Comparison of ENCODE assay signal across 20 cellular contexts in genomic region chr1:29682171-29682917, GRCh38.
A peak's percentile ranks its signal among the peaks of the same experiment; 100 is the strongest.
DNase-seq lines count a peak whose midpoint lies in the region; ATAC-seq and TF ChIP-seq lines count a peak whose summit lies in the region.
"Had no signal": no experiment of that assay in that cellular context is flagged by ENCODE, and none has a peak within 500 bp of the region (broad histone marks: within the 10 kb centered on the region; RNA-seq: fewer than 3 reads in every experiment).

No MANE protein-coding gene starts in this region.

- H2AFZ ChIP-seq in H9 (ENCODE audit: low read length): no peak overlapping the region
- H2AFZ ChIP-seq in neural progenitor cell (replicated peaks): no peak overlapping the region

- H3K4me1 ChIP-seq in H9 (ENCODE audit: insufficient read depth, low read length) (no peaks in the 10 kb centered on the region), neural progenitor cell (peaks cover 10% of the 10 kb centered on the region)
- H3K4me1 ChIP-seq: breast epithelium had no signal

- H3K36me3 Mint-ChIP-seq in H9 (ENCODE audit: insufficient read depth in 1 of 3, low read depth in 3 of 3): no peaks in the 10 kb centered on the region; a peak in 1 of 7 replicates
- no peaks in the 10 kb centered on the region for H3K36me3 Mint-ChIP-seq in activated CD8-positive, alpha-beta memory T cell treated with anti-CD3 and anti-CD28 coated beads, Interleukin-2, amount 10 ng/mL, durations not matched to agents 7 days and 5 days
- no peaks in the 10 kb centered on the region for H3K36me3 Mint-ChIP-seq in neural progenitor cell
- H3K36me3 Mint-ChIP-seq: activated naive CD8-positive, alpha-beta T cell had no signal

- no peak overlapping the region for H4K5ac ChIP-seq in H9 (ENCODE audit: insufficient read length, low read depth, low read length)

- CTCF ChIA-PET in activated CD8-positive, alpha-beta memory T cell treated with anti-CD3 and anti-CD28 coated beads, Interleukin-2, amount 10 ng/mL, durations not matched to agents 7 days and 5 days (lab: Charles Lee): no interaction called here

- H3K4ac ChIP-seq in H9 (ENCODE audit: low read depth, low read length): no peak overlapping the region

- H3K18ac ChIP-seq in H9 (ENCODE audit: insufficient read length, low read depth, low read length): no peak overlapping the region

- no peak overlapping the region for H2BK15ac ChIP-seq in H9 (ENCODE audit: low read depth, low read length)

- no peak overlapping the region for H3K23ac ChIP-seq in H9 (ENCODE audit: insufficient read length, low read depth, low read length)

- H3K9me3 Mint-ChIP-seq in H9 (peaks cover 0 to 3% of the 10 kb centered on the region in 2 experiments; a peak in 3 of 5 replicates), neural progenitor cell (no peaks in the 10 kb centered on the region)
- no peaks in the 10 kb centered on the region for H3K9me3 Mint-ChIP-seq in activated CD8-positive, alpha-beta memory T cell treated with anti-CD3 and anti-CD28 coated beads, Interleukin-2, amount 10 ng/mL, durations not matched to agents 7 days and 5 days (ENCODE audit: low read depth)
- H3K9me3 Mint-ChIP-seq: activated CD4-positive, alpha-beta T cell treated with anti-CD3 and anti-CD28 coated beads, Interleukin-2, amount 10 ng/mL, durations not matched to agents 24 days and 14 days; activated T-cell treated with anti-CD3 and anti-CD28 coated beads, Interleukin-2, amount 50 U/mL, for 4 hours had no signal

- no peaks in the 10 kb centered on the region for H3K23me2 ChIP-seq in H9 (ENCODE audit: insufficient read length, low read depth, low read length, poor library complexity, severe bottlenecking)

- H4K20me1 ChIP-seq in H9 (ENCODE audit: control insufficient read depth, insufficient read depth, insufficient read length) (no peaks in the 10 kb centered on the region), neural progenitor cell (ENCODE audit: low read depth) (no peaks in the 10 kb centered on the region)

- no CpG with 5 or more reads among the region's 10 CpGs for whole genome bisulfite sequencing in H9 (ENCODE audit: extremely low coverage, insufficient read length, low lambda C conversion rate)

- no peak overlapping the region for H2AK5ac ChIP-seq in H9 (ENCODE audit: insufficient read length, low read length)

- H2BK12ac ChIP-seq in H9 (ENCODE audit: insufficient read length, low read depth, low read length): no peak overlapping the region

- H3K27ac ChIP-seq in H9 (ENCODE audit: insufficient read length, low read depth, low read length) (no peak overlapping the region), neural progenitor cell (no peak overlapping the region)
- H3K27ac ChIP-seq: breast epithelium, heart right ventricle, neutrophil, thoracic aorta had no signal

- H3T11ph ChIP-seq in H9 (ENCODE audit: low read length): no peak overlapping the region

- no peaks in the 10 kb centered on the region for H3K79me2 ChIP-seq in H9 (ENCODE audit: insufficient read depth, low read length)
- H3K79me2 ChIP-seq in neural progenitor cell (ENCODE audit: low read depth): no peaks in the 10 kb centered on the region

- no peaks in the 10 kb centered on the region for H3K79me1 ChIP-seq in H9 (ENCODE audit: insufficient read depth, low read depth, low read length, poor library complexity, severe bottlenecking)

- H3K9ac ChIP-seq in H9 (ENCODE audit: extremely low read depth, insufficient read length, low read length) (no peak overlapping the region), neural progenitor cell (no peak overlapping the region)

- H3K36me3 ChIP-seq in neural progenitor cell: no peaks in the 10 kb centered on the region
- H3K36me3 ChIP-seq: breast epithelium, heart right ventricle, neutrophil, thoracic aorta had no signal

- H3F3A ChIP-seq in neural progenitor cell (ENCODE audit: low read depth): no peaks in the 10 kb centered on the region

- no peak for TF ChIP-seq CTCF in H9 (conservative IDR thresholded peaks at IDR 0.05)
- TF ChIP-seq CTCF in neural progenitor cell (IDR thresholded peaks at IDR 0.05): no peak

- DNase-seq in D341Med (ENCODE audit: low spot score) (peak; percentile 65), H9 (peak; percentile 28), neural progenitor cell (ENCODE audit: low spot score) (peak; percentile 23), Ammon's horn (ENCODE audit: low spot score) (no peak), NCI-H226 (no peak)
- peak; percentile 27 for DNase-seq in activated CD8-positive, alpha-beta memory T cell treated with anti-CD3 and anti-CD28 coated beads, Interleukin-2, amount 10 ng/mL, durations not matched to agents 7 days and 5 days
- DNase-seq: activated T-cell treated with anti-CD3 and anti-CD28 coated beads, Interleukin-2, amount 50 U/mL, for 4 hours; AML-193; DMS53; NCI-H2107; SIG-M5; stimulated activated CD4-positive, alpha-beta T cell treated with anti-CD3 and anti-CD28 coated beads, Interleukin-4, amount 100 ng/mL, for 24 hours had no signal

- H3K9me3 ChIP-seq in H9 (ENCODE audit: control insufficient read depth, low read depth, low read length): no peaks in the 10 kb centered on the region
- no peaks in the 10 kb centered on the region for H3K9me3 ChIP-seq in neural progenitor cell (ENCODE audit: low read depth)
- H3K9me3 ChIP-seq: breast epithelium, heart right ventricle, neutrophil, thoracic aorta had no signal

- H2BK120ac ChIP-seq in H9 (ENCODE audit: low read depth, low read length, poor library complexity, severe bottlenecking): no peak overlapping the region

- no peak overlapping the region for H3K56ac ChIP-seq in H9 (ENCODE audit: insufficient read length, low read depth, low read length)

- no peak for ATAC-seq in activated CD8-positive, alpha-beta memory T cell treated with anti-CD3 and anti-CD28 coated beads, Interleukin-2, amount 10 ng/mL, durations not matched to agents 7 days and 5 days
- ATAC-seq in HG02840 (IDR thresholded peaks at IDR 0.05; ENCODE audit: low FRiP score, unreplicated experiment): no peak
- ATAC-seq: activated T-cell treated with anti-CD3 and anti-CD28 coated beads, Interleukin-2, amount 50 U/mL, for 4 hours; HepG2 had no signal

- no peak overlapping the region for H3K4me3 ChIP-seq in neural progenitor cell
- H3K4me3 ChIP-seq: breast epithelium, heart right ventricle, thoracic aorta had no signal

- no peak overlapping the region for H2BK5ac ChIP-seq in H9 (ENCODE audit: insufficient read length, low read length)

- H3K4me2 ChIP-seq in H9 (ENCODE audit: insufficient read depth, insufficient read length, low read length): no peak overlapping the region
- no peak overlapping the region for H3K4me2 ChIP-seq in neural progenitor cell

- H3K27me3 ChIP-seq in H9 (ENCODE audit: insufficient read depth, low read length): no peaks in the 10 kb centered on the region
- H3K27me3 ChIP-seq in neural progenitor cell: no peaks in the 10 kb centered on the region
- H3K27me3 ChIP-seq: neutrophil had no signal

- H3K27me3 Mint-ChIP-seq in H9 (ENCODE audit: low read depth) (no peaks in the 10 kb centered on the region; the same call in none of the 2 replicates), neural progenitor cell (ENCODE audit: insufficient read depth, low read depth) (peaks cover 17% of the 10 kb centered on the region)
- H3K27me3 Mint-ChIP-seq in activated CD8-positive, alpha-beta memory T cell treated with anti-CD3 and anti-CD28 coated beads, Interleukin-2, amount 10 ng/mL, durations not matched to agents 7 days and 5 days: no peaks in the 10 kb centered on the region

- H4K8ac ChIP-seq in H9 (replicated peaks; ENCODE audit: insufficient read length, low read depth, low read length): no peak overlapping the region

- H3K27ac Mint-ChIP-seq in H9: no peak overlapping the region
- H3K27ac Mint-ChIP-seq in activated CD8-positive, alpha-beta memory T cell treated with anti-CD3 and anti-CD28 coated beads, Interleukin-2, amount 10 ng/mL, durations not matched to agents 7 days and 5 days: no peak overlapping the region
- H3K27ac Mint-ChIP-seq in neural progenitor cell: peak overlapping the region; percentile 17
- H3K27ac Mint-ChIP-seq: activated naive CD8-positive, alpha-beta T cell had no signal

- H3K4me1 Mint-ChIP-seq in H9 (peaks cover 17 to 38% of the 10 kb centered on the region in 2 experiments), neural progenitor cell (peaks cover 57% of the 10 kb centered on the region)
- H3K4me1 Mint-ChIP-seq in activated CD8-positive, alpha-beta memory T cell treated with anti-CD3 and anti-CD28 coated beads, Interleukin-2, amount 10 ng/mL, durations not matched to agents 7 days and 5 days: no peaks in the 10 kb centered on the region

- H3K4me3 Mint-ChIP-seq in H9 (no peak overlapping the region), neural progenitor cell (no peak overlapping the region)
- no peak overlapping the region for H3K4me3 Mint-ChIP-seq in activated CD8-positive, alpha-beta memory T cell treated with anti-CD3 and anti-CD28 coated beads, Interleukin-2, amount 10 ng/mL, durations not matched to agents 7 days and 5 days
- H3K4me3 Mint-ChIP-seq: activated CD4-positive, alpha-beta T cell treated with anti-CD3 and anti-CD28 coated beads, Interleukin-2, amount 10 ng/mL, durations not matched to agents 24 days and 14 days; activated naive CD8-positive, alpha-beta T cell; activated T-cell treated with anti-CD3 and anti-CD28 coated beads, Interleukin-2, amount 50 U/mL, for 4 hours had no signal

- no peak overlapping the region for H2BK20ac ChIP-seq in H9 (ENCODE audit: low read depth, low read length, poor library complexity, severe bottlenecking)

- H3K14ac ChIP-seq in H9 (ENCODE audit: insufficient read depth, low read length): no peak overlapping the region

- no peak overlapping the region for H4K91ac ChIP-seq in H9 (ENCODE audit: insufficient read length, low read depth, low read length)

Comparison
In these comparisons a context has a peak if more than half of its experiments do, and no peak if none do; other contexts are left out.
1. DNase-seq: peak in D341Med (single experiment), H9 (single experiment), activated CD8-positive, alpha-beta memory T cell treated with anti-CD3 and anti-CD28 coated beads, Interleukin-2, amount 10 ng/mL, durations not matched to agents 7 days and 5 days (single experiment) and neural progenitor cell (single experiment); none in Ammon's horn (single experiment) and NCI-H226 (single experiment).